Comparison of ENCODE assay signal across 1 cellular context in the genomic region with DNA sequence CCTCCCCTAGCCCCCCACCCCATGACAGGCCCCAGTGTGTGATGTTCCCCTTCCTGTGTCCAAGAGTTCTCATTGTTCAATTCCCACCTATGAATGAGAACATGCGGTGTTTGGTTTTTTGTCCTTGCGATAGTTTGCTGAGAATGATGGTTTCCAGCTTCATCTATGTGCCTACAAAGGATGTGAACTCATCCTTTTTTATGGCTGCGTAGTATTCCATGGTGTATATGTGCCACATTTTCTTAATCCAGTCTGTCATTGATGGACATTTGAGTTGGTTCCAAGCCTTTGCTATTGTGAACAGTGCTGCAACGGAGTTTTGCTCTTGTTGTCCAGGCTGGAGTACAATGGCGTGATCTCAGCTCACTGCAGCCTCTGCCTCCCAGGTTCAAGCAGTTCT. TPM values are rescaled to one million over a fixed set of nuclear protein-coding genes. Genes with fewer than 3 reads are reported as not detected.
"Had no signal": no experiment of that assay in that cellular context is flagged by ENCODE, and none has a peak within 500 bp of the region (broad histone marks: within the 10 kb centered on the region; RNA-seq: fewer than 3 reads in every experiment).

No MANE protein-coding gene starts in this region.

RNA-seq across cellular contexts. Expression of gene SHOX2, which starts 16.5 kb away (rescaled TPM):
- total RNA-seq: temporal lobe had no signal
